In the genomic region with DNA sequence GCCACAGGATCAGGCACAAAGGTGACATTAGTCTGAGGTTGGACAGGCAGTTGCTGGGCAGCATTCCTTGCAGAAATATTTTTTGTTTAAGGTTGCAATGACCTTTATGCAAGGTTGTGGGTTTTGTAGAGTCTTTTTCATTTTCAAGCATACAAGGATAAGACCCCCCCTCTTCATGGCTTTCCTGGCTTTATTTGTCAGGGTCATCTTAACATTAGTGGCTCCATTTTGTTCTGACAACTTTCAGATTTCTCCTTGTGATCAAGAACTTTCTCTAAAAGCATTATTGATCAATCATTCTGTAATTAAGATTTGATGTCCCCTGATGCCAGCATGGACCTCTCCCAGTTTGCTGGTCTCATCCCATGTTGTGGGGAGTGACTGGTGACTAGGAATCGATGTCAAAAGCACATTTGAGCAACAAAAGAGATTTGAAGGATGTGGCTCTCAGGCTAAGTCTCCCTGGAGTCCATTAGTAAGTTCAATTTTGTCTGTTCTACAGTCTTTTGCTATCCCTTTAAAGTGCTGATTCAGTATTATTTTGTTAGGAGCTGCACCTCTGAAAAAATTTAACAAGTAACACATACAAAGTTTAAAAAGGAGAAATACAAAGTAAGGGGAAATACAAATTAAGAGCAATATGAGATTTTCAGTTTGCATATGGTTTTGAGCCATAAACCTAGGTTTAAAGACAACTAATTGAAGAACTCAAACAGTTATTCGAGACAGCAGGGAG, we compare ENCODE assay signal across 13 cellular contexts. TPM values are rescaled to one million over a fixed set of nuclear protein-coding genes. Genes with fewer than 3 reads are reported as not detected.
DNase-seq lines count a peak whose midpoint lies in the region; ATAC-seq and TF ChIP-seq lines count a peak whose summit lies in the region.
"Had no signal": no experiment of that assay in that cellular context is flagged by ENCODE, and none has a peak within 500 bp of the region (broad histone marks: within the 10 kb centered on the region; RNA-seq: fewer than 3 reads in every experiment).

No MANE protein-coding gene starts in this region.

- H3K4me1 ChIP-seq in gastroesophageal sphincter = peaks cover 0 to 33% (median 11%) of the 10 kb centered on the region in 3 donors
- 0 out of 2 replicates have a peak, but pooled peaks cover 3% of the 10 kb centered on the region for H3K4me1 ChIP-seq in HAP-1

- no peak for DNase-seq in activated T-cell treated with anti-CD3 and anti-CD28 coated beads, Interleukin-2, amount 50 U/mL, for 72 hours
- DNase-seq in activated T-cell treated with anti-CD3 and anti-CD28 coated beads, Interleukin-2, amount 50 U/mL, for 48 hours = no peak
- DNase-seq in T-cell = no peak
- no peak for DNase-seq in stimulated activated naive B cell treated with anti-CD40 and anti-IgM and Interleukin-4, amounts not matched to agents 10 μg/mL and 1 μg/mL and 100 μg/mL, for 72 hours
- no peak for DNase-seq in HAP-1 (ENCODE audit: low spot score in 2 of 2)
- DNase-seq in DMS79 (lab: John Stamatoyannopoulos, UW) = no peak
- no peak for DNase-seq in activated CD8-positive, alpha-beta memory T cell treated with anti-CD3 and anti-CD28 coated beads, Interleukin-2, amount 50 U/mL, for 4 hours
- DNase-seq: glutamatergic neuron, NCI-H446, SJCRH30 had no signal

- H3K4me3 Mint-ChIP-seq in activated T-cell treated with anti-CD3 and anti-CD28 coated beads, Interleukin-2, amount 50 U/mL, for 72 hours = peak overlapping the region; percentile 77 to 92
- peak overlapping the region; percentile 37 to 91 (median 86) for H3K4me3 Mint-ChIP-seq in T-cell
- H3K4me3 Mint-ChIP-seq in stimulated activated naive B cell treated with anti-CD40 and anti-IgM and Interleukin-4, amounts not matched to agents 10 μg/mL and 1 μg/mL and 100 μg/mL, for 72 hours = peak overlapping the region in 1 of 2 donors; percentile 25

- H3K9me3 ChIP-seq in gastroesophageal sphincter (no peaks in the 10 kb centered on the region), HAP-1 (no peaks in the 10 kb centered on the region)
- H3K9me3 ChIP-seq: SJCRH30, tibial nerve had no signal

- TF ChIP-seq POLR2A in gastroesophageal sphincter (IDR thresholded peaks at IDR 0.05) = no peak

- 80 to 92% methylated on average over 2 of the region's 2 CpGs for WGBS in gastroesophageal sphincter (ENCODE audit: low coverage in 1 of 2), 2 donors

- no peaks in the 10 kb centered on the region for H3K27me3 Mint-ChIP-seq in activated T-cell treated with anti-CD3 and anti-CD28 coated beads, Interleukin-2, amount 50 U/mL, for 72 hours (ENCODE audit: low read depth)
- no peaks in the 10 kb centered on the region for H3K27me3 Mint-ChIP-seq in T-cell
- no peaks in the 10 kb centered on the region for H3K27me3 Mint-ChIP-seq in stimulated activated naive B cell treated with anti-CD40 and anti-IgM and Interleukin-4, amounts not matched to agents 10 μg/mL and 1 μg/mL and 100 μg/mL, for 72 hours

- TF ChIP-seq CTCF in gastroesophageal sphincter (IDR thresholded peaks at IDR 0.05) = no peak

- in situ Hi-C loops in HAP-1 (cut with MboI; ENCODE audit: low sequenced_read_pairs) = no loop called here

- peak overlapping the region in 3 of 4 donors; percentile 15 to 60 (median 28) for H3K27ac ChIP-seq in gastroesophageal sphincter
- H3K27ac ChIP-seq: SJCRH30 had no signal

- no peaks in the 10 kb centered on the region for H3K9me3 Mint-ChIP-seq in activated T-cell treated with anti-CD3 and anti-CD28 coated beads, Interleukin-2, amount 50 U/mL, for 72 hours
- no peaks in the 10 kb centered on the region for H3K9me3 Mint-ChIP-seq in T-cell
- no peaks in the 10 kb centered on the region for H3K9me3 Mint-ChIP-seq in stimulated activated naive B cell treated with anti-CD40 and anti-IgM and Interleukin-4, amounts not matched to agents 10 μg/mL and 1 μg/mL and 100 μg/mL, for 72 hours

- ATAC-seq in activated T-cell treated with anti-CD3 and anti-CD28 coated beads, Interleukin-2, amount 50 U/mL, for 72 hours (replicated peaks in 1 of 2) = no peak
- ATAC-seq in T-cell (replicated peaks in 1 of 4) (no peak), gastroesophageal sphincter (no peak)
- no peak for ATAC-seq in stimulated activated naive B cell treated with anti-CD40 and anti-IgM and Interleukin-4, amounts not matched to agents 10 μg/mL and 1 μg/mL and 100 μg/mL, for 72 hours (replicated peaks)

- H3K36me3 ChIP-seq in gastroesophageal sphincter (peaks cover 0 to 27% of the 10 kb centered on the region in 2 donors), HAP-1 (replicated peaks) (no peaks in the 10 kb centered on the region)

- POLR2A ChIA-PET in T-cell (lab: Charles Lee) = interaction anchor here in 1 of 2 donors (1.4 kb wide), 1 partner anchor 46 kb away, joined by 8 read pairs; no protein-coding TSS in a partner anchor

- H3K4me3 ChIP-seq in gastroesophageal sphincter (no peak overlapping the region), HAP-1 (no peak overlapping the region)
- H3K4me3 ChIP-seq: SJCRH30 had no signal

- TF ChIP-seq EP300 in gastroesophageal sphincter (IDR thresholded peaks at IDR 0.05) = no peak

- H3K27ac Mint-ChIP-seq in activated T-cell treated with anti-CD3 and anti-CD28 coated beads, Interleukin-2, amount 50 U/mL, for 72 hours = peak overlapping the region; percentile 93
- H3K27ac Mint-ChIP-seq in T-cell = peak overlapping the region; percentile 98 to 99
- H3K27ac Mint-ChIP-seq in stimulated activated naive B cell treated with anti-CD40 and anti-IgM and Interleukin-4, amounts not matched to agents 10 μg/mL and 1 μg/mL and 100 μg/mL, for 72 hours = peak overlapping the region; percentile 73

- H3K27me3 ChIP-seq in gastroesophageal sphincter = no peaks in the 10 kb centered on the region
- H3K27me3 ChIP-seq in HAP-1 (ENCODE audit: low read depth) = no peaks in the 10 kb centered on the region
- H3K27me3 ChIP-seq: SJCRH30, tibial nerve had no signal

- CTCF ChIA-PET in T-cell (lab: Charles Lee) = interaction anchor here in 1 of 2 donors (1.3 to 2.0 kb wide), 4 partner anchors 10 to 83 kb away, joined by 5 to 15 read pairs (median 9); no protein-coding TSS in a partner anchor

- H3K36me3 Mint-ChIP-seq in activated T-cell treated with anti-CD3 and anti-CD28 coated beads, Interleukin-2, amount 50 U/mL, for 72 hours (ENCODE audit: insufficient read depth in 2 of 2) = peaks cover 12 to 26% of the 10 kb centered on the region in 2 donors
- peaks cover 30% of the 10 kb centered on the region for H3K36me3 Mint-ChIP-seq in T-cell
- H3K36me3 Mint-ChIP-seq in stimulated activated naive B cell treated with anti-CD40 and anti-IgM and Interleukin-4, amounts not matched to agents 10 μg/mL and 1 μg/mL and 100 μg/mL, for 72 hours = peaks cover 11 to 14% of the 10 kb centered on the region in 2 donors

- H3K4me1 Mint-ChIP-seq in activated T-cell treated with anti-CD3 and anti-CD28 coated beads, Interleukin-2, amount 50 U/mL, for 72 hours (ENCODE audit: low read depth) = peaks cover 81% of the 10 kb centered on the region
- peaks cover 75 to 84% (median 80%) of the 10 kb centered on the region in 3 donors for H3K4me1 Mint-ChIP-seq in T-cell
- peaks cover 17 to 48% of the 10 kb centered on the region in 2 donors for H3K4me1 Mint-ChIP-seq in stimulated activated naive B cell treated with anti-CD40 and anti-IgM and Interleukin-4, amounts not matched to agents 10 μg/mL and 1 μg/mL and 100 μg/mL, for 72 hours

RNA-seq across cellular contexts. Expression of a gene that starts 5.3 kb away (rescaled TPM):
- 100 to 1,000 TPM; 166 to 201 TPM for total RNA-seq in activated T-cell treated with anti-CD3 and anti-CD28 coated beads, Interleukin-2, amount 50 U/mL, for 72 hours
- total RNA-seq in T-cell = 100 to 1,000 TPM; 146 to 224 (median 191) TPM
- total RNA-seq in gastroesophageal sphincter = 10 to 100 TPM; 18.7 to 30.4 (median 22.4) TPM

RNA-seq across cellular contexts. Expression of a gene that starts 19.4 kb away (rescaled TPM):
- under 1 TPM in 1 of 2 donors, not detected in 1; 0.14 TPM for total RNA-seq in activated T-cell treated with anti-CD3 and anti-CD28 coated beads, Interleukin-2, amount 50 U/mL, for 72 hours
- total RNA-seq in T-cell (under 1 TPM in 2 of 5 donors, not detected in 3; 0.20 to 0.41 TPM), gastroesophageal sphincter (under 1 TPM in 2 of 4 donors, not detected in 2; 0.27 to 0.64 TPM)
- total RNA-seq: left lobe of liver had no signal

Comparison
In these comparisons a context has a peak if more than half of its experiments do, and no peak if none do; other contexts are left out.
1. RNA of a gene that starts 5.3 kb away (total RNA-seq): 166 to 201 TPM in activated T-cell treated with anti-CD3 and anti-CD28 coated beads, Interleukin-2, amount 50 U/mL, for 72 hours and 146 to 224 TPM in T-cell; 18.7 to 30.4 TPM in gastroesophageal sphincter; every median in the first group is over 4 times any median in the second.
2. Peak in every context shown above with its lines, with median percentiles within 50 percentile points of each other: H3K27ac Mint-ChIP-seq.